ENCODE assay signal across 8 cellular contexts in the genomic region with DNA sequence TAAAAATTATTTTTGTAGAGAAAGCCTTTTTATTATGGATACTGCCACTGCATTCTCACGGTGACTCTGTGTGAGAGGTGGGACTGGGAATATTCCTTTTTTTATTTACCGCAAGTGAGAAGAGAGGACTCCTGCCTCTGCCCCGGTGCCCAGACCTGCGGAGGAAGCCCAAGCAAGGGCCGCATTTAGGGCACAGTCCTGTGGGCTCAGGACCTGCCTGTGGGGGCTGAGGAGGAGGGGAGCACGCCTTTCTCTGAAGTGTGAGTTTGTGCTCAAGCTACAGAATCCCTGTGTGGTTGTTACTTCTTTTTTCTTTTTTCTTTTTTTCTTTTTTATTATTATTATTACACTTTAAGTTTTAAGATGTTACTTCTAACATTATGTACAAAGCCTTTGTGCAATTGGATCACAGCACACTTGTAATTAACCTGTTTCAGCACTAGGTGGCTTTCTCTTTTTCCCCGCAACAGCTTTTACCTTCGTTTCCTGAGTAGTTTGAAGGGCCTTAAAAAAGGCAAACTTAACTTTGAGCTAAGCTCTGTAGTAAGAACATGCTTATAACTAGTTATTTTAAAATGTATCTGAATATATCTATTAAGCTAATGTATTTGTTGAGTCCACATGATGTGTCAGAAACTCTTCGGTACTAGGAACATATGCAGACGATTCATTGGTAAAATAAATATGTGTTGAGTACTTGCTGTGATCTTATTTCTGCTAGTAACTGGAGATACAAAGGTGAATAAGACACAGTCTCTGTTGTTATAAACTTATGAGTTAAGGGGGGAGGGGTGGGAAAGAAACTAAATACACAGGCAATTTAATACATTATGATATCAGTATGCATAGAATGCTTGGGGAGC. TPM values are rescaled to one million over a fixed set of nuclear protein-coding genes. Genes with fewer than 3 reads are reported as not detected.
DNase-seq lines count a peak whose midpoint lies in the region; ATAC-seq, FAIRE-seq and TF ChIP-seq lines count a peak whose summit lies in the region.

No MANE protein-coding gene starts in this region.

- H3K4me1 Mint-ChIP-seq in CD14-positive monocyte = peaks cover 3% of the 10 kb centered on the region
- peaks cover 60% of the 10 kb centered on the region for H3K4me1 Mint-ChIP-seq in astrocyte (ENCODE audit: low read depth, unreplicated experiment)

- H3K4me1 ChIP-seq in Karpas-422 (ENCODE audit: low read length) (no peaks in the 10 kb centered on the region), astrocyte (ENCODE audit: insufficient read depth, low read length) (peaks cover 39% of the 10 kb centered on the region)

- no peaks in the 10 kb centered on the region for H3K27me3 Mint-ChIP-seq in CD14-positive monocyte (ENCODE audit: low read depth in 3 of 3)
- H3K27me3 Mint-ChIP-seq in astrocyte (ENCODE audit: low read depth, unreplicated experiment) = no peaks in the 10 kb centered on the region

- H3K9ac ChIP-seq in Karpas-422 (ENCODE audit: low read length) (no peak overlapping the region), astrocyte (ENCODE audit: low read length) (no peak overlapping the region)

- H3K4me2 ChIP-seq in Karpas-422 (ENCODE audit: low read depth, low read length, poor library complexity, severe bottlenecking) (no peak overlapping the region), astrocyte (ENCODE audit: low read length) (no peak overlapping the region)

- H3K27ac Mint-ChIP-seq in CD14-positive monocyte = no peak overlapping the region
- H3K27ac Mint-ChIP-seq in astrocyte (ENCODE audit: unreplicated experiment) = no peak overlapping the region

- peak; percentile 87 for TF ChIP-seq CTCF in CD14-positive monocyte (IDR thresholded peaks at IDR 0.05)
- TF ChIP-seq CTCF in astrocyte (IDR thresholded peaks at IDR 0.05; ENCODE audit: insufficient read depth, low read depth, low read length) = peak; percentile 78

- H3K27ac ChIP-seq in Karpas-422 (ENCODE audit: low read length) (no peak overlapping the region), astrocyte (ENCODE audit: low read depth, low read length) (peak overlapping the region; percentile 2)

- no peaks in the 10 kb centered on the region for H3K9me2 ChIP-seq in Karpas-422 (replicated peaks; ENCODE audit: insufficient read depth, low read length)

- H3K4me3 Mint-ChIP-seq in CD14-positive monocyte (no peak overlapping the region), astrocyte (ENCODE audit: unreplicated experiment) (no peak overlapping the region)

- H3K79me2 ChIP-seq in Karpas-422 (ENCODE audit: low read length) = no peaks in the 10 kb centered on the region
- peaks cover 87% of the 10 kb centered on the region for H3K79me2 ChIP-seq in astrocyte (ENCODE audit: insufficient read depth, low read length)

- H3K36me3 Mint-ChIP-seq in CD14-positive monocyte (no peaks in the 10 kb centered on the region), astrocyte (ENCODE audit: low read depth, unreplicated experiment) (no peaks in the 10 kb centered on the region)

- H2AFZ ChIP-seq in Karpas-422 (ENCODE audit: low read length) = no peak overlapping the region
- no peak overlapping the region for H2AFZ ChIP-seq in astrocyte (ENCODE audit: low read depth, low read length)

- DNase-seq in CD14-positive monocyte (ENCODE audit: low spot score) (no peak), Karpas-422 (peak; percentile 85), astrocyte (ENCODE audit: low read depth) (no peak), left kidney (ENCODE audit: low read depth, low spot score) (peak; percentile 66)
- DNase-seq in activated naive CD4-positive, alpha-beta T cell treated with anti-CD3 and anti-CD28 coated beads, Interleukin-2, amount 50 U/mL, for 16 hours = no peak

- H3K9me3 Mint-ChIP-seq in CD14-positive monocyte (no peaks in the 10 kb centered on the region), astrocyte (ENCODE audit: unreplicated experiment) (no peaks in the 10 kb centered on the region)

- H3K36me3 ChIP-seq in Karpas-422 (ENCODE audit: insufficient read depth, low read length) = no peaks in the 10 kb centered on the region
- H3K36me3 ChIP-seq in astrocyte (ENCODE audit: insufficient read depth, low read length) = no peaks in the 10 kb centered on the region

- H4K20me1 ChIP-seq in Karpas-422 (ENCODE audit: insufficient read depth, low read depth, low read length) (no peaks in the 10 kb centered on the region), astrocyte (ENCODE audit: insufficient read depth, low read length) (peaks cover 51% of the 10 kb centered on the region)

- H3K4me3 ChIP-seq in Karpas-422 (ENCODE audit: low read length) (no peak overlapping the region), astrocyte (ENCODE audit: insufficient read depth, low read depth, low read length) (no peak overlapping the region)

- FAIRE-seq in astrocyte (lab: Jason Lieb, UNC) = no peak

- peak; percentile 64 for ATAC-seq in GM18873 (IDR thresholded peaks at IDR 0.05; ENCODE audit: low FRiP score, unreplicated experiment)
- ATAC-seq in HG02763 (IDR thresholded peaks at IDR 0.05; ENCODE audit: unreplicated experiment) = no peak
- ATAC-seq in GM18870 (IDR thresholded peaks at IDR 0.05; ENCODE audit: unreplicated experiment) = no peak

- H3K27me3 ChIP-seq in Karpas-422 (ENCODE audit: low read length) (no peaks in the 10 kb centered on the region), astrocyte (ENCODE audit: insufficient read depth, low read length) (no peaks in the 10 kb centered on the region)

- H3K9me3 ChIP-seq in Karpas-422 (ENCODE audit: low read length) (no peaks in the 10 kb centered on the region), astrocyte (ENCODE audit: insufficient read depth, low read depth, low read length) (no peaks in the 10 kb centered on the region)

- intact Hi-C loops in CD14-positive monocyte (cut with micrococcal nuclease) = no loop called here

RNA-seq across cellular contexts. Expression of a gene that starts 18.3 kb away (rescaled TPM):
- polyA plus RNA-seq in CD14-positive monocyte = under 1 TPM; 0.46 to 0.66 TPM
- total RNA-seq in Karpas-422 (2014; rRNA removed; shearing (Covaris generic); ENCODE audit: low replicate concordance) = 0.04 TPM in 2 replicates
- total RNA-seq in astrocyte = 46.1 and 47.8 TPM in 2 replicates

Comparison
In these comparisons a context has a peak if more than half of its experiments do, and no peak if none do; other contexts are left out.
1. DNase-seq: peak in Karpas-422 (single experiment) and left kidney (single experiment); none in CD14-positive monocyte (single experiment), astrocyte (single experiment) and activated naive CD4-positive, alpha-beta T cell treated with anti-CD3 and anti-CD28 coated beads, Interleukin-2, amount 50 U/mL, for 16 hours (single experiment).
2. RNA of a gene that starts 18.3 kb away (total RNA-seq): 46.1 to 47.8 TPM in astrocyte; 0.04 TPM in Karpas-422; every median in the first group is over 10 times any median in the second.